Comparison of ENCODE assay signal across 17 cellular contexts in the genomic region with DNA sequence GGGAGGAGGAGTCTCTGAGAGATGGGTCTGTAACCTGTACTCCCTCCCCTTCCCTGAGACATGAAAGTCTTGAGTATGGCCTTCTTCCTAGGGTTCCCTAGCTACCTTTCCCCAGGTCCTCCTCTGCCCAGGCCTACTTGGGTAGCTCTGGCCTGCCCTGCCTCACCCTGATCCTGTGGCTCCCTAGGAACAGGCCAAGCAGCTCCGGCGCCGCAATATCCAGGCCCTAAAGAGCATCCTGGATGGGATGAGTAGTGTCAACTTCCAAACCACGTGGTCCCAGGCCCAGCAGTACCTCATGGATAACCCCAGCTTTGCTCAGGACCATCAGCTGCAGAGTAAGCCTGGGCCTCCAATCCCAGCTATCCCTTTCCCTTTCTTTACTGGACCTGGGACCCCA. TPM values are rescaled to one million over a fixed set of nuclear protein-coding genes. Genes with fewer than 3 reads are reported as not detected.
DNase-seq lines count a peak whose midpoint lies in the region; ATAC-seq, FAIRE-seq and TF ChIP-seq lines count a peak whose summit lies in the region.
"Had no signal": no experiment of that assay in that cellular context is flagged by ENCODE, and none has a peak within 500 bp of the region (broad histone marks: within the 10 kb centered on the region; RNA-seq: fewer than 3 reads in every experiment).

No MANE protein-coding gene starts in this region.

- no peak overlapping the region for H3K4me2 ChIP-seq in GM12878 (ENCODE audit: control insufficient read depth, insufficient read depth)

- CTCF ChIA-PET in GM12878 (lab: Yijun Ruan, JAX) = interaction anchor here (1.2 to 20.4 kb wide), 11 partner anchors 13 to 277 kb away, joined by 3 to 486 read pairs (median 7); a partner anchor contains a TSS
- CTCF ChIA-PET in naive thymus-derived CD4-positive, alpha-beta T cell (lab: Charles Lee) = interaction anchor here (0.6 to 4.5 kb wide), 8 partner anchors 8 to 258 kb away, joined by 3 to 39 read pairs (median 11); a partner anchor contains a TSS

- no peak for FAIRE-seq in GM12878 (lab: Jason Lieb, UNC)

- H3K9me3 ChIP-seq in GM12878 (replicated peaks; ENCODE audit: control insufficient read depth, insufficient read depth, low read length) (no peaks in the 10 kb centered on the region), stomach smooth muscle (ENCODE audit: control insufficient read depth in 2 of 2, low read length in 2 of 2) (no peaks in the 10 kb centered on the region)
- no peaks in the 10 kb centered on the region for H3K9me3 ChIP-seq in naive thymus-derived CD4-positive, alpha-beta T cell (ENCODE audit: control insufficient read depth in 2 of 3, low read length in 3 of 3)
- H3K9me3 ChIP-seq: Caco-2 had no signal

- H3K36me3 ChIP-seq in GM12878 (ENCODE audit: control insufficient read depth in 2 of 2, insufficient read depth in 2 of 2, low read length in 1 of 2) (no peaks in the 10 kb centered on the region; a peak in 1 of 4 replicates), stomach smooth muscle (ENCODE audit: control insufficient read depth in 2 of 2, insufficient read depth in 2 of 2, low read length in 2 of 2) (peaks cover 15 to 36% of the 10 kb centered on the region in 2 donors)
- no peaks in the 10 kb centered on the region for H3K36me3 ChIP-seq in naive thymus-derived CD4-positive, alpha-beta T cell (ENCODE audit: control insufficient read depth in 2 of 3, insufficient read depth in 3 of 3, low read length in 3 of 3)

- RAD21 ChIA-PET in GM12878 (lab: Charles Lee; ENCODE audit: unreplicated experiment) = interaction anchor here (1.4 to 4.8 kb wide), 4 partner anchors 69 to 277 kb away, joined by 4 to 51 read pairs (median 20); a partner anchor contains a TSS

- TF ChIP-seq CTCF in GM12878 (IDR thresholded peaks at IDR 0.05 in 2 of 3, conservative IDR thresholded peaks at IDR 0.05 in 1 of 3; ENCODE audit: control insufficient read depth in 2 of 3, extremely low read depth in 1 of 3, insufficient read depth in 1 of 3, low read depth in 3 of 3, low read length in 3 of 3) = no peak

- ATAC-seq in left cardiac atrium (no peak), GM12878 (no peak), HG03280 (IDR thresholded peaks at IDR 0.05; ENCODE audit: unreplicated experiment) (no peak)
- ATAC-seq in naive thymus-derived CD4-positive, alpha-beta T cell = no peak
- ATAC-seq: HCT116 had no signal

- SMC1A ChIA-PET in GM12878 (lab: Charles Lee; ENCODE audit: uncharacterized antibody, unreplicated experiment) = interaction anchor here (0.5 to 8.1 kb wide), 8 partner anchors 13 to 1757 kb away, joined by 3 to 72 read pairs (median 4); no protein-coding TSS in a partner anchor

- H3K27me3 ChIP-seq in GM12878 (replicated peaks in 1 of 2; ENCODE audit: control insufficient read depth in 2 of 2, insufficient read depth in 2 of 2, low read length in 1 of 2) (no peaks in the 10 kb centered on the region), stomach smooth muscle (ENCODE audit: control insufficient read depth in 1 of 2, insufficient read depth in 2 of 2, low read length in 2 of 2) (no peaks in the 10 kb centered on the region)
- no peaks in the 10 kb centered on the region for H3K27me3 ChIP-seq in naive thymus-derived CD4-positive, alpha-beta T cell (ENCODE audit: control insufficient read depth in 2 of 2, insufficient read depth in 2 of 2, low read length in 2 of 2)

- peaks cover 0 to 2% (median 0%) of the 10 kb centered on the region in 11 donors for H3K9me3 Mint-ChIP-seq in naive thymus-derived CD4-positive, alpha-beta T cell
- H3K9me3 Mint-ChIP-seq: IgD-negative memory B cell had no signal

- no peaks in the 10 kb centered on the region for H4K20me1 ChIP-seq in GM12878 (ENCODE audit: control insufficient read depth, insufficient read depth)

- intact Hi-C loops in cardiac septum (cut with DNase I) (no loop called here), left cardiac atrium (cut with DNase I) (no loop called here), GM12878 (cut with micrococcal nuclease; ENCODE audit: unreplicated experiment) (loop anchor here (5.0 to 10.0 kb wide), 2 partner anchors 142 to 199 kb away; no protein-coding TSS in a partner anchor)
- intact Hi-C loops in naive thymus-derived CD4-positive, alpha-beta T cell (cut with micrococcal nuclease) = loop anchor here (2.0 to 5.0 kb wide), 5 partner anchors 71 to 207 kb away; a partner anchor contains a TSS

- no peak overlapping the region for H3K4me3 ChIP-seq in GM12878
- H3K4me3 ChIP-seq in naive thymus-derived CD4-positive, alpha-beta T cell (ENCODE audit: low read length) = no peak overlapping the region
- H3K4me3 ChIP-seq in stomach smooth muscle (ENCODE audit: low read length in 2 of 2) = no peak overlapping the region

- no TSS peak for BruUV-seq in GM12878 (replicated peaks; lab: Mats Ljungman, UMichigan)

- TF ChIP-seq EP300 in GM12878 (IDR thresholded peaks at IDR 0.05; ENCODE audit: borderline replicate concordance in 1 of 2, control insufficient read depth in 1 of 2, low read depth in 2 of 2, low read length in 2 of 2) = no peak

- no peak for TF ChIP-seq POLR2A in GM12878 (IDR thresholded peaks at IDR 0.05; ENCODE audit: low read depth, low read length)

- peaks cover 0 to 4% (median 0%) of the 10 kb centered on the region in 5 donors for H3K36me3 Mint-ChIP-seq in naive thymus-derived CD4-positive, alpha-beta T cell

- no peaks in the 10 kb centered on the region for H3K27me3 Mint-ChIP-seq in naive thymus-derived CD4-positive, alpha-beta T cell
- H3K27me3 Mint-ChIP-seq: B cell; CD4-positive, alpha-beta memory T cell; IgD-negative memory B cell had no signal

- H3K4me1 Mint-ChIP-seq in naive thymus-derived CD4-positive, alpha-beta T cell = peaks cover 10 to 39% (median 26%) of the 10 kb centered on the region in 7 donors

- H2AFZ ChIP-seq in GM12878 (ENCODE audit: control insufficient read depth, low read depth, low read length) = no peak overlapping the region

- WGBS in GM12878 (ENCODE audit: insufficient coverage, insufficient replicate concordance, low lambda C conversion rate, missing lambda C conversion rate) = 83% methylated on average over 4 of the region's 4 CpGs

- DNase-seq in cardiac septum (ENCODE audit: low spot score) (peak; percentile 35), left cardiac atrium (no peak), GM12878 (ENCODE audit: low read depth, low spot score) (no peak), GM19238 (ENCODE audit: insufficient read length, low spot score) (no peak), NCI-H526 treated with DMSO at 0.1 percent for 48 hours (lab: John Stamatoyannopoulos, UW) (no peak)
- no peak for DNase-seq in naive thymus-derived CD4-positive, alpha-beta T cell
- DNase-seq: ACHN; C1 segment of cervical spinal cord; Caco-2; CD4-positive, alpha-beta memory T cell; DND-41; GDM1 had no signal

- TF ChIP-seq RAD21 in GM12878 (IDR thresholded peaks at IDR 0.05; ENCODE audit: insufficient read depth, low read depth, low read length) = no peak

- in situ Hi-C loops in GM12878 (cut with MboI) = no loop called here

- H3K27ac Mint-ChIP-seq in naive thymus-derived CD4-positive, alpha-beta T cell = peak overlapping the region in 5 of 9 donors; percentile 25 to 82 (median 41)
- H3K27ac Mint-ChIP-seq: B cell had no signal

- no peak overlapping the region for H3K27ac ChIP-seq in GM12878 (ENCODE audit: control insufficient read depth, insufficient read depth)
- no peak overlapping the region for H3K27ac ChIP-seq in naive thymus-derived CD4-positive, alpha-beta T cell (ENCODE audit: low read depth, low read length)
- peak overlapping the region; percentile 24 for H3K27ac ChIP-seq in stomach smooth muscle (ENCODE audit: low read length)

- H3K79me2 ChIP-seq in GM12878 (ENCODE audit: control insufficient read depth, insufficient read depth, low read length) = no peaks in the 10 kb centered on the region

- H3K9ac ChIP-seq in GM12878 (ENCODE audit: control insufficient read depth, insufficient read depth, low read length) (no peak overlapping the region), stomach smooth muscle (ENCODE audit: low read length in 2 of 2) (peak overlapping the region; percentile 29 to 34)

- peaks cover 3% of the 10 kb centered on the region; the same call in 1 of the 2 replicates for H3K4me1 ChIP-seq in GM12878 (ENCODE audit: control insufficient read depth, insufficient read depth, low read length)
- peaks cover 6 to 11% of the 10 kb centered on the region in 2 donors for H3K4me1 ChIP-seq in naive thymus-derived CD4-positive, alpha-beta T cell (ENCODE audit: control insufficient read depth in 2 of 2, insufficient read depth in 2 of 2, low read length in 2 of 2)
- H3K4me1 ChIP-seq in stomach smooth muscle (ENCODE audit: control insufficient read depth, insufficient read depth, low read length) = peaks cover 17% of the 10 kb centered on the region
- H3K4me1 ChIP-seq: Caco-2 had no signal

- H3K4me3 Mint-ChIP-seq in naive thymus-derived CD4-positive, alpha-beta T cell = no peak overlapping the region
- H3K4me3 Mint-ChIP-seq: B cell; CD4-positive, alpha-beta memory T cell; IgD-negative memory B cell had no signal

- POLR2A ChIA-PET in GM12878 (lab: Charles Lee) = interaction anchor here (0.8 to 4.7 kb wide), 2 partner anchors 71 to 82 kb away, joined by 3 to 40 read pairs; a partner anchor contains a TSS
- POLR2A ChIA-PET in naive thymus-derived CD4-positive, alpha-beta T cell (lab: Charles Lee) = interaction anchor here (4.7 kb wide), 1 partner anchor 72 kb away, joined by 29 read pairs; a partner anchor contains a TSS

RNA-seq across cellular contexts. Expression of a gene that starts 12.3 kb away (rescaled TPM):
- total RNA-seq in cardiac septum (30.1 TPM), left cardiac atrium (10 to 100 TPM; 14.3 to 21.1 TPM), GM12878 (2014; rRNA removed) (7.2 and 7.7 TPM in 2 replicates), GM12878 (2014; rRNA removed; fragmentation: Illumina TruSeq; extraction: Trizol) (6.9 and 7.1 TPM in 2 replicates), GM12878 (2021) (12.9 and 13.2 TPM in 2 replicates)
- total RNA-seq in GM12878 (2013; cell fraction: nucleolus; rRNA removed) = 25.0 and 26.2 TPM in 2 replicates
- 1.7 TPM for polyA plus RNA-seq in GM12878 (2011; ENCODE audit: low read depth)
- polyA plus RNA-seq in GM12878 (2011; rRNA removed) (3.2 and 6.1 TPM in 2 replicates), GM12878 (2014; fragmentation: Illumina TruSeq; extraction: Trizol) (3.2 and 6.7 TPM in 2 replicates), GM12878 (2014; fragmentation: Nextera tagmentation; extraction: Ambion mirVana) (1 to 10 TPM in 1 of 2 experiments, under 1 TPM in 1; 0.31 to 1.2 TPM), GM12878 (2014; rRNA removed) (8.5 and 11.0 TPM in 2 replicates), GM12878 (2016; fragmentation: Nextera tagmentation; extraction: Ambion mirVana) (10 to 100 TPM; 16.3 to 17.9 TPM)
- 4.1 and 5.3 TPM in 2 replicates for polyA plus RNA-seq in GM12878 (2011; cell fraction: cytosol; rRNA removed)
- 39.1 and 43.0 TPM in 2 replicates for polyA plus RNA-seq in GM12878 (2011; cell fraction: nucleus; rRNA removed)
- 5.4 TPM in 2 replicates for polyA plus RNA-seq in GM12878 (2012)
- polyA minus RNA-seq in GM12878 (2011; rRNA and poly(A)+ RNA removed) = 6.8 and 10.0 TPM in 2 replicates
- polyA minus RNA-seq in GM12878 (2011; cell fraction: cytosol; rRNA and poly(A)+ RNA removed) = 2.2 and 3.1 TPM in 2 replicates
- 11.1 and 16.5 TPM in 2 replicates for polyA minus RNA-seq in GM12878 (2011; cell fraction: nucleus; rRNA and poly(A)+ RNA removed)
- total RNA-seq in naive thymus-derived CD4-positive, alpha-beta T cell = 10 to 100 TPM in 4 of 5 experiments, 1 to 10 TPM in 1; 7.8 to 24.1 (median 12.1) TPM
- polyA plus RNA-seq in naive thymus-derived CD4-positive, alpha-beta T cell = 1 to 10 TPM; 2.0 to 4.2 TPM

RNA-seq across cellular contexts. Expression of a gene that starts 30.2 kb away (rescaled TPM):
- total RNA-seq in cardiac septum (0.48 TPM), left cardiac atrium (under 1 TPM; 0.29 to 0.31 TPM), GM12878 (2014; rRNA removed) (0.51 and 0.87 TPM in 2 replicates), GM12878 (2014; rRNA removed; fragmentation: Illumina TruSeq; extraction: Trizol) (0.58 and 0.60 TPM in 2 replicates), GM12878 (2021) (0.48 and 0.69 TPM in 2 replicates)
- total RNA-seq in GM12878 (2013; cell fraction: nucleolus; rRNA removed) = 0.29 and 0.77 TPM in 2 replicates
- 0.34 TPM for polyA plus RNA-seq in GM12878 (2011; ENCODE audit: low read depth)
- polyA plus RNA-seq in GM12878 (2011; rRNA removed) (0.10 and 0.20 TPM in 2 replicates), GM12878 (2014; fragmentation: Illumina TruSeq; extraction: Trizol) (0.46 and 0.51 TPM in 2 replicates), GM12878 (2014; fragmentation: Nextera tagmentation; extraction: Ambion mirVana) (under 1 TPM; 0.13 to 0.42 TPM), GM12878 (2014; rRNA removed) (0.45 and 0.51 TPM in 2 replicates), GM12878 (2016; fragmentation: Nextera tagmentation; extraction: Ambion mirVana) (under 1 TPM; 0.57 to 0.79 TPM)
- 0.09 and 0.13 TPM in 2 replicates for polyA plus RNA-seq in GM12878 (2011; cell fraction: cytosol; rRNA removed)
- 0.63 and 0.72 TPM in 2 replicates for polyA plus RNA-seq in GM12878 (2011; cell fraction: nucleus; rRNA removed)
- polyA plus RNA-seq in GM12878 (2012) = 0.55 and 1.1 TPM in 2 replicates
- polyA minus RNA-seq in GM12878 (2011; rRNA and poly(A)+ RNA removed) = 0.22 and 0.57 TPM in 2 replicates
- not detected in 2 replicates for polyA minus RNA-seq in GM12878 (2011; cell fraction: cytosol; rRNA and poly(A)+ RNA removed)
- 0.19 and 0.24 TPM in 2 replicates for polyA minus RNA-seq in GM12878 (2011; cell fraction: nucleus; rRNA and poly(A)+ RNA removed)
- 1 to 10 TPM in 1 of 5 experiments, under 1 TPM in 4; 0.24 to 1.1 (median 0.51) TPM for total RNA-seq in naive thymus-derived CD4-positive, alpha-beta T cell
- polyA plus RNA-seq in naive thymus-derived CD4-positive, alpha-beta T cell = under 1 TPM; 0.13 to 0.26 TPM

Comparison
In these comparisons a context has a peak if more than half of its experiments do, and no peak if none do; other contexts are left out.
1. intact Hi-C loops: an anchor here in GM12878 (5.0 to 10.0 kb wide) and naive thymus-derived CD4-positive, alpha-beta T cell (2.0 to 5.0 kb wide); none called in cardiac septum and left cardiac atrium.